Comparison of ENCODE assay signal across 19 cellular contexts in genomic region chr4:123784626-123785025, GRCh38.
DNase-seq lines count a peak whose midpoint lies in the region; ATAC-seq and TF ChIP-seq lines count a peak whose summit lies in the region.
"Had no signal": no experiment of that assay in that cellular context is flagged by ENCODE, and none has a peak within 500 bp of the region (broad histone marks: within the 10 kb centered on the region; RNA-seq: fewer than 3 reads in every experiment).

No MANE protein-coding gene starts in this region.

- no peak for ATAC-seq in IMR-90 (ENCODE audit: low read depth)
- ATAC-seq in GM21619 (IDR thresholded peaks at IDR 0.05; ENCODE audit: unreplicated experiment): no peak
- ATAC-seq: activated T-cell treated with anti-CD3 and anti-CD28 coated beads, Interleukin-2, amount 50 U/mL, for 72 hours; right lobe of liver; stimulated activated naive CD8-positive, alpha-beta T cell treated with anti-CD3 and anti-CD28 coated beads, Interleukin-15, amount 100 ng/mL, for 72 hours had no signal

- H2BK120ac ChIP-seq in IMR-90 (ENCODE audit: low read depth, low read length): peak overlapping the region; percentile 82

- TF ChIP-seq POLR2A in IMR-90 (IDR thresholded peaks at IDR 0.05; ENCODE audit: low read depth, low read length): no peak

- H2BK5ac ChIP-seq in IMR-90 (ENCODE audit: low read depth, low read length, poor library complexity, severe bottlenecking): peak overlapping the region; percentile 96

- H2AK9ac ChIP-seq in IMR-90 (replicated peaks; ENCODE audit: low read depth, low read length, poor library complexity): no peak overlapping the region

- peak overlapping the region; percentile 95 for H4K5ac ChIP-seq in IMR-90 (ENCODE audit: low read depth, low read length)

- H3K4ac ChIP-seq in IMR-90 (ENCODE audit: low read depth, low read length): peak overlapping the region; percentile 63; the same call in 1 of the 2 replicates

- dilution Hi-C loops in IMR-90 (cut with HindIII; ENCODE audit: low sequenced_read_pairs, unreplicated experiment): no loop called here

- H3K79me1 ChIP-seq in IMR-90 (ENCODE audit: low read depth in 1 of 2, low read length in 2 of 2): no peaks in the 10 kb centered on the region

- peak overlapping the region; percentile 75; the same call in 1 of the 3 replicates for H2BK15ac ChIP-seq in IMR-90 (ENCODE audit: low read depth, low read length)

- H3K27ac ChIP-seq in IMR-90 (ENCODE audit: insufficient read depth, low read length) (peak overlapping the region; percentile 67; the same call in 1 of the 2 replicates), rectal smooth muscle tissue (ENCODE audit: low read depth, low read length) (peak overlapping the region; percentile 53), colonic mucosa (no peak overlapping the region)
- H3K27ac ChIP-seq: right lobe of liver had no signal

- H2AK5ac ChIP-seq in IMR-90 (ENCODE audit: low read depth, low read length): peak overlapping the region; percentile 47

- H4K20me1 ChIP-seq in IMR-90 (ENCODE audit: insufficient read depth, low read length): no peaks in the 10 kb centered on the region

- peaks cover 9% of the 10 kb centered on the region for H3K9me1 ChIP-seq in IMR-90 (ENCODE audit: insufficient read depth, low read length)

- H3K9me3 ChIP-seq in IMR-90 (ENCODE audit: control insufficient read depth, insufficient read depth, low read length) (no peaks in the 10 kb centered on the region), colonic mucosa (no peaks in the 10 kb centered on the region)
- H3K9me3 ChIP-seq: right lobe of liver, uterus had no signal

- peak overlapping the region; percentile 22 for H3K56ac ChIP-seq in IMR-90 (ENCODE audit: extremely low read depth, insufficient read depth, low read length)

- TF ChIP-seq CTCF in BJ (IDR thresholded peaks at IDR 0.05; ENCODE audit: insufficient read depth, low read depth, low read length) (peak; percentile 6; the same call in 1 of the 2 replicates), IMR-90 (conservative IDR thresholded peaks at IDR 0.05; ENCODE audit: low read depth, low read length) (no peak), colonic mucosa (IDR thresholded peaks at IDR 0.05) (no peak)

- H3K23ac ChIP-seq in IMR-90 (ENCODE audit: low read depth, low read length): peak overlapping the region; percentile 71; the same call in 1 of the 2 replicates

- H3K4me1 ChIP-seq in IMR-90 (ENCODE audit: control insufficient read depth, insufficient read depth, low read length): peaks cover 21% of the 10 kb centered on the region
- peaks cover 17% of the 10 kb centered on the region for H3K4me1 ChIP-seq in rectal smooth muscle tissue (ENCODE audit: control insufficient read depth, insufficient read depth, low read length)
- H3K4me1 ChIP-seq in colonic mucosa: no peaks in the 10 kb centered on the region
- H3K4me1 ChIP-seq: right lobe of liver, uterus had no signal

- H2AFZ ChIP-seq in IMR-90 (replicated peaks; ENCODE audit: low read length, poor library complexity): no peak overlapping the region

- POLR2A ChIA-PET in BJ (lab: Charles Lee) (no interaction called here), IMR-90 (lab: Charles Lee; ENCODE audit: unreplicated experiment) (no interaction called here)

- peak overlapping the region; percentile 77; the same call in 1 of the 2 replicates for H4K91ac ChIP-seq in IMR-90 (ENCODE audit: insufficient read depth, low read depth, low read length)

- CTCF ChIA-PET in BJ (lab: Yijun Ruan, JAX): interaction anchor here (0.6 to 1.0 kb wide), 3 partner anchors 12 to 216 kb away, joined by 3 read pairs; no protein-coding TSS in a partner anchor
- CTCF ChIA-PET in IMR-90 (lab: Yijun Ruan, JAX): no interaction called here

- H3K36me3 ChIP-seq in BJ (ENCODE audit: control insufficient read depth, insufficient read depth, low read length): no peaks in the 10 kb centered on the region
- no peaks in the 10 kb centered on the region for H3K36me3 ChIP-seq in IMR-90 (ENCODE audit: control insufficient read depth, insufficient read depth, low read length)
- H3K36me3 ChIP-seq in rectal smooth muscle tissue (ENCODE audit: control insufficient read depth, insufficient read depth, low read length): no peaks in the 10 kb centered on the region
- H3K36me3 ChIP-seq in colonic mucosa: no peaks in the 10 kb centered on the region
- H3K36me3 ChIP-seq: right lobe of liver, uterus had no signal

- H3K4me3 ChIP-seq in BJ (ENCODE audit: low read depth, low read length): no peak overlapping the region
- no peak overlapping the region for H3K4me3 ChIP-seq in IMR-90 (ENCODE audit: insufficient read depth, low read depth, low read length)
- H3K4me3 ChIP-seq in rectal smooth muscle tissue (ENCODE audit: low read length): no peak overlapping the region
- H3K4me3 ChIP-seq in colonic mucosa: no peak overlapping the region
- H3K4me3 ChIP-seq: right lobe of liver, uterus had no signal

- in situ Hi-C loops in IMR-90 (cut with MboI; ENCODE audit: low sequenced_read_pairs): no loop called here

- peak overlapping the region; percentile 93 for H3K18ac ChIP-seq in IMR-90 (ENCODE audit: low read depth, low read length)

- BruUV-seq in IMR-90 (replicated peaks; lab: Mats Ljungman, UMichigan): no TSS peak

- no peak for TF ChIP-seq RAD21 in IMR-90 (IDR thresholded peaks at IDR 0.05; ENCODE audit: low read length)

- H3K9ac ChIP-seq in IMR-90 (ENCODE audit: low read depth, low read length) (no peak overlapping the region), rectal smooth muscle tissue (ENCODE audit: low read length) (no peak overlapping the region), colonic mucosa (ENCODE audit: low read depth in 2 of 2, low read length in 2 of 2) (no peak overlapping the region)

- DNase-seq in BJ (ENCODE audit: low read depth) (peak; percentile 33), IMR-90 (no peak), fibroblast of peridontal ligament (ENCODE audit: extremely low read depth) (peak; percentile 58), SKM-1 (lab: John Stamatoyannopoulos, UW; ENCODE audit: unreplicated experiment) (no peak), colonic mucosa (no peak), SW480 (ENCODE audit: low spot score) (no peak)
- DNase-seq: activated CD4-positive, CD25-positive, alpha-beta regulatory T cell; activated naive CD8-positive, alpha-beta T cell treated with anti-CD3 and anti-CD28 coated beads for 36 hours; activated T-cell treated with anti-CD3 and anti-CD28 coated beads, Interleukin-2, amount 50 U/mL, for 72 hours; COR-L47; KG1; NCI-H1105; NCI-H524; right lobe of liver; stimulated activated CD4-positive, alpha-beta T cell treated with anti-CD3 and anti-CD28 coated beads, Interleukin-2, amount 100 ng/mL, for 24 hours; stimulated activated naive CD8-positive, alpha-beta T cell treated with anti-CD3 and anti-CD28 coated beads, Interleukin-15, amount 100 ng/mL, for 72 hours; uterus had no signal

- H3K14ac ChIP-seq in IMR-90 (replicated peaks; ENCODE audit: low read depth, low read length): 0 out of 2 replicates have a peak overlapping the region, but pooled peaks have one; percentile 62

- intact Hi-C loops in IMR-90 (cut with micrococcal nuclease): loop anchor here (2.0 to 5.0 kb wide), 4 partner anchors 48 to 657 kb away; partner anchors contain the start of gene SPRY1
- intact Hi-C loops in colonic mucosa (cut with DNase I): no loop called here

- peak overlapping the region; percentile 32 to 84; a peak in 3 of 4 replicates for H4K8ac ChIP-seq in IMR-90 (ENCODE audit: low read depth in 2 of 2, low read length in 2 of 2)

- H3K27me3 ChIP-seq in BJ (ENCODE audit: control insufficient read depth, insufficient read depth, low read length) (no peaks in the 10 kb centered on the region), IMR-90 (ENCODE audit: control insufficient read depth, insufficient read depth, low read length) (no peaks in the 10 kb centered on the region), rectal smooth muscle tissue (ENCODE audit: control insufficient read depth, insufficient read depth, low read length) (no peaks in the 10 kb centered on the region), colonic mucosa (no peaks in the 10 kb centered on the region)
- H3K27me3 ChIP-seq: right lobe of liver, uterus had no signal

- H2BK20ac ChIP-seq in IMR-90 (ENCODE audit: low read depth, low read length): peak overlapping the region; percentile 82; the same call in 1 of the 2 replicates

- no peak overlapping the region for H3K4me2 ChIP-seq in IMR-90 (ENCODE audit: low read depth, low read length)

TF ChIP-seq in IMR-90, 13 proteins besides CTCF, POLR2A, EP300 and RAD21:
- TF ChIP-seq BHLHE40 (IDR thresholded peaks at IDR 0.05; ENCODE audit: low read depth, low read length) (no peak), FOS (IDR thresholded peaks at IDR 0.05; ENCODE audit: low read depth, low read length) (no peak), NFE2L2 (IDR thresholded peaks at IDR 0.05; ENCODE audit: low read depth, low read length) (no peak), SMC3 (IDR thresholded peaks at IDR 0.05; ENCODE audit: low read depth, low read length) (no peak), RCOR1 (IDR thresholded peaks at IDR 0.05; ENCODE audit: insufficient replicate concordance, low read length) (no peak), USF2 (IDR thresholded peaks at IDR 0.05; ENCODE audit: low read depth, low read length) (no peak)
TF ChIP-seq in IMR-90: peak in this region for 0.

Comparison
In these comparisons a context has a peak if more than half of its experiments do, and no peak if none do; other contexts are left out.
1. DNase-seq: peak in BJ (single experiment) and fibroblast of peridontal ligament (single experiment); none in IMR-90 (single experiment), SKM-1 (single experiment), colonic mucosa (single experiment) and SW480 (single experiment).